Comparison of ENCODE assay signal across 1 cellular context in genomic region chr20:8431538-8432434, GRCh38.
TF ChIP-seq lines count a peak whose summit lies in the region.

No MANE protein-coding gene starts in this region.

TF ChIP-seq in GM23338, 12 proteins besides CTCF, POLR2A, EP300 and RAD21 (continued from another document):
- no peak for TF ChIP-seq ZNF462 (CRISPR knock-in tag; IDR thresholded peaks at IDR 0.05)
TF ChIP-seq in GM23338: peak in this region for 0.
